In genomic region chr14:92556255-92556741, GRCh38 we compare ENCODE assay signal across 14 cellular contexts. TPM values are rescaled to one million over a fixed set of nuclear protein-coding genes. Genes with fewer than 3 reads are reported as not detected.
DNase-seq lines count a peak whose midpoint lies in the region; ATAC-seq and TF ChIP-seq lines count a peak whose summit lies in the region.
"Had no signal": no experiment of that assay in that cellular context is flagged by ENCODE, and none has a peak within 500 bp of the region (broad histone marks: within the 10 kb centered on the region; RNA-seq: fewer than 3 reads in every experiment).

No MANE protein-coding gene starts in this region.

- H3K27ac ChIP-seq in BLaER1 treated with 17β-estradiol and CSF1 and Interleukin-3, amounts not matched to agents 10 nM and 100 nM, result peak overlapping the region in 4 of 11 experiments; percentile 10 to 45 (median 15); a peak in 4 of 22 replicates
- H3K27ac ChIP-seq: HL-60, KMS-11 had no signal

- H3K27me3 Mint-ChIP-seq in activated B cell treated with CpG ODN at 0.5 μM for 24 hours (peaks cover 4% of the 10 kb centered on the region), naive B cell (peaks cover 11 to 25% (median 20%) of the 10 kb centered on the region in 3 donors)

- no peaks in the 10 kb centered on the region for H3K9me3 Mint-ChIP-seq in activated B cell treated with CpG ODN at 0.5 μM for 24 hours
- no peaks in the 10 kb centered on the region for H3K9me3 Mint-ChIP-seq in naive B cell
- H3K9me3 Mint-ChIP-seq: HFFc6 had no signal

- H3K4me1 ChIP-seq in BLaER1 treated with 17β-estradiol and CSF1 and Interleukin-3, amounts not matched to agents 10 nM and 100 nM, result peaks cover 55 to 73% (median 64%) of the 10 kb centered on the region in 10 experiments

- H3K36me3 Mint-ChIP-seq in activated B cell treated with CpG ODN at 0.5 μM for 24 hours (ENCODE audit: low read depth) (peaks cover 32% of the 10 kb centered on the region), naive B cell (peaks cover 7 to 22% of the 10 kb centered on the region in 2 donors)

- H3K4me1 Mint-ChIP-seq in activated B cell treated with CpG ODN at 0.5 μM for 24 hours, result peaks cover 43% of the 10 kb centered on the region
- H3K4me1 Mint-ChIP-seq in naive B cell, result peaks cover 39 to 52% (median 50%) of the 10 kb centered on the region in 3 donors

- H3K9ac ChIP-seq in BLaER1 treated with 17β-estradiol and CSF1 and Interleukin-3, amounts not matched to agents 10 nM and 100 nM, result peak overlapping the region in 2 of 11 experiments; percentile 9 to 23; a peak in 2 of 22 replicates
- H3K9ac ChIP-seq: KMS-11 had no signal

- peaks cover 0 to 35% (median 0%) of the 10 kb centered on the region in 11 experiments; a peak in 8 of 22 replicates for H3K27me3 ChIP-seq in BLaER1 treated with 17β-estradiol and CSF1 and Interleukin-3, amounts not matched to agents 10 nM and 100 nM

- H3K4me3 Mint-ChIP-seq in activated B cell treated with CpG ODN at 0.5 μM for 24 hours (peak overlapping the region; percentile 57), naive B cell (peak overlapping the region in 6 of 8 donors; percentile 52 to 82 (median 78))
- H3K4me3 Mint-ChIP-seq: HFFc6 had no signal

- DNase-seq in activated B cell treated with CpG ODN at 0.5 μM for 24 hours (no peak), naive B cell (no peak), AG20443 (ENCODE audit: low spot score) (no peak), Kasumi-1 (lab: John Stamatoyannopoulos, UW) (no peak)
- DNase-seq: cerebellar nuclear complex, glutamatergic neuron, HFFc6, NCI-H187 treated with DMSO at 0.1 percent for 48 hours, NCI-H748 treated with DMSO at 0.1 percent for 48 hours had no signal

- peak overlapping the region in 4 of 10 experiments; percentile 5 to 39 (median 12); a peak in 2 of 20 replicates for H3K4me3 ChIP-seq in BLaER1 treated with 17β-estradiol and CSF1 and Interleukin-3, amounts not matched to agents 10 nM and 100 nM

- peak overlapping the region; percentile 75 to 92 (median 87) for H3K4me2 ChIP-seq in BLaER1 treated with 17β-estradiol and CSF1 and Interleukin-3, amounts not matched to agents 10 nM and 100 nM
- H3K4me2 ChIP-seq: KMS-11 had no signal

- H3K36me3 ChIP-seq in BLaER1 treated with 17β-estradiol and CSF1 and Interleukin-3, amounts not matched to agents 10 nM and 100 nM, result peaks cover 0 to 39% (median 24%) of the 10 kb centered on the region in 11 experiments; a peak in 15 of 22 replicates

- POLR2A ChIA-PET in activated B cell treated with CpG ODN at 0.5 μM for 24 hours (lab: Charles Lee), result interaction anchor here (0.6 to 1.2 kb wide), 4 partner anchors 9 to 1428 kb away, joined by 3 to 5 read pairs (median 4); no protein-coding TSS in a partner anchor

- peaks cover 0 to 68% (median 21%) of the 10 kb centered on the region in 11 experiments; a peak in 17 of 22 replicates for H4K20me1 ChIP-seq in BLaER1 treated with 17β-estradiol and CSF1 and Interleukin-3, amounts not matched to agents 10 nM and 100 nM

- no peak for TF ChIP-seq CTCF in activated B cell treated with CpG ODN at 0.5 μM for 24 hours (IDR thresholded peaks at IDR 0.05)

- H3K27ac Mint-ChIP-seq in activated B cell treated with CpG ODN at 0.5 μM for 24 hours, result no peak overlapping the region
- H3K27ac Mint-ChIP-seq in naive B cell, result peak overlapping the region in 4 of 6 donors; percentile 28 to 91 (median 60)
- H3K27ac Mint-ChIP-seq: HFFc6 had no signal

- ATAC-seq in GM18520 (IDR thresholded peaks at IDR 0.05; ENCODE audit: unreplicated experiment), result peak; percentile 26
- ATAC-seq in activated B cell treated with CpG ODN at 0.5 μM for 24 hours (ENCODE audit: low read depth), result peak; percentile 18
- ATAC-seq in naive B cell (ENCODE audit: low read depth in 2 of 2), result peak in 1 of 2 donors; percentile 13
- no peak for ATAC-seq in GM21515 (IDR thresholded peaks at IDR 0.05; ENCODE audit: unreplicated experiment)

- intact Hi-C loops in activated B cell treated with CpG ODN at 0.5 μM for 24 hours (cut with micrococcal nuclease), result no loop called here

- no peaks in the 10 kb centered on the region for H3K9me3 ChIP-seq in BLaER1 treated with 17β-estradiol and CSF1 and Interleukin-3, amounts not matched to agents 10 nM and 100 nM (replicated peaks in 1 of 11)

- CTCF ChIA-PET in activated B cell treated with CpG ODN at 0.5 μM for 24 hours (lab: Charles Lee), result interaction anchor here (1.0 kb wide), 1 partner anchor 131 kb away, joined by 3 read pairs; no protein-coding TSS in a partner anchor

RNA-seq across cellular contexts. Expression of gene RIN3, which starts 42.7 kb away (rescaled TPM):
- 61.3 and 62.6 TPM in 2 replicates for total RNA-seq in activated B cell treated with CpG ODN at 0.5 μM for 24 hours
- 10 to 100 TPM in 5 of 6 donors, 1 to 10 TPM in 1; 7.6 to 43.7 (median 24.5) TPM for polyA plus RNA-seq in naive B cell (ENCODE audit: low read depth in 6 of 6)
